ENCODE assay signal across 25 cellular contexts in genomic region chr5:61777292-61777691, GRCh38.
"Had no signal": no experiment of that assay in that cellular context is flagged by ENCODE, and none has a peak within 500 bp of the region (broad histone marks: within the 10 kb centered on the region; RNA-seq: fewer than 3 reads in every experiment).

No MANE protein-coding gene starts in this region.

- H3K4me1 ChIP-seq: esophagus squamous epithelium, lower lobe of right lung, psoas muscle, sigmoid colon, testis, tibial artery had no signal

- H3K27me3 ChIP-seq: ovary, testis, tibial artery had no signal

- DNase-seq: dermis blood vessel endothelial cell; effector memory CD4-positive, alpha-beta T cell; esophagus squamous epithelium; foreskin melanocyte; glutamatergic neuron; heart right ventricle; hypothalamus; left ventricle myocardium superior; lower lobe of right lung; naive thymus-derived CD8-positive, alpha-beta T cell; nephron progenitor cell; occipital lobe; ovary; posterior cingulate gyrus; psoas muscle; right cardiac atrium; sigmoid colon; stimulated activated CD4-positive, alpha-beta T cell treated with anti-CD3 and anti-CD28 coated beads, Interleukin-2, amount 100 ng/mL, for 24 hours; stimulated activated CD4-positive, alpha-beta T cell treated with anti-CD3 and anti-CD28 coated beads, Interleukin-4, amount 100 ng/mL, for 4 hours; stimulated activated naive CD8-positive, alpha-beta T cell treated with anti-CD3 and anti-CD28 coated beads, Interleukin-15, Interleukin-2, amounts not matched to agents 100 U/mL and 50 U/mL, for 24 hours; substantia nigra; testis; tibial artery had no signal

- H3K4me3 ChIP-seq: coronary artery, esophagus squamous epithelium, heart right ventricle, lower lobe of right lung, ovary, psoas muscle, sigmoid colon, testis, tibial artery had no signal

- H3K27ac ChIP-seq: coronary artery, esophagus squamous epithelium, heart right ventricle, lower lobe of right lung, ovary, psoas muscle, sigmoid colon, testis, tibial artery had no signal

- ATAC-seq: heart right ventricle; left ventricle myocardium superior; lower lobe of right lung; naive thymus-derived CD8-positive, alpha-beta T cell; psoas muscle; right cardiac atrium; stimulated activated memory B cell treated with anti-CD40 and anti-IgM and Interleukin-4, amounts not matched to agents 10 μg/mL and 1 μg/mL and 100 μg/mL, for 72 hours; stimulated activated naive CD8-positive, alpha-beta T cell treated with anti-CD3 and anti-CD28 coated beads, Interleukin-15, Interleukin-2, amounts not matched to agents 100 U/mL and 50 U/mL, for 24 hours had no signal

- H3K9me3 ChIP-seq: esophagus squamous epithelium, heart right ventricle, lower lobe of right lung, ovary, psoas muscle, sigmoid colon, testis, tibial artery had no signal

- H3K36me3 ChIP-seq: esophagus squamous epithelium, heart right ventricle, lower lobe of right lung, ovary, sigmoid colon, tibial artery had no signal
